Comparison of ENCODE assay signal across 14 cellular contexts in the genomic region with DNA sequence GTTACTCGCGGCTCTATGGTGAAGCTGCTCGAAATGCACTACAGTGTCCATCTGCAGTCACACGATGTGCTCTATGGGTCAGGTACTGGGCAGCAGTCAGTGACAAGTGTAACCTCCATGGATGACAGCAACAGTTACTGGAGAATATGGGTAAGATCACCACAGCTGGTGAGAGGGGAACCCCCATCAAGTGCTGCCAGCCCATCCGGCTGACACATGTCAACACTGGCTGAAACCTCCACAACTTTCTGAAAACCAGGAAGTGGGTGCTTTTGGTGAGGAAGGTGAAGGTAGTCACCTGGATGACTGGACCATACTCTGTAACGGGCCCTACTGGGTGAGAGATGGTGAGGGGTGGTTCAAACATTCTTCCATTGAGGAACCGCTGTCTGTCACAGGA.
DNase-seq lines count a peak whose midpoint lies in the region; ATAC-seq and TF ChIP-seq lines count a peak whose summit lies in the region.
"Had no signal": no experiment of that assay in that cellular context is flagged by ENCODE, and none has a peak within 500 bp of the region (broad histone marks: within the 10 kb centered on the region; RNA-seq: fewer than 3 reads in every experiment).

No MANE protein-coding gene starts in this region.

- peaks cover 42% of the 10 kb centered on the region for H3K4me1 Mint-ChIP-seq in activated T-cell treated with anti-CD3 and anti-CD28 coated beads, Interleukin-2, amount 50 U/mL, for 72 hours (ENCODE audit: low read depth)
- H3K4me1 Mint-ChIP-seq in natural killer cell treated with Interleukin-12 subunit alpha and Interleukin-12 subunit beta and Interleukin-15 and Interleukin-18, amount 100 ng/mL, for 72 hours (ENCODE audit: low read depth in 2 of 2), result peaks cover 25 to 27% of the 10 kb centered on the region in 2 donors

- H3K36me3 Mint-ChIP-seq in activated T-cell treated with anti-CD3 and anti-CD28 coated beads, Interleukin-2, amount 50 U/mL, for 72 hours (ENCODE audit: insufficient read depth in 2 of 2), result peaks cover 4 to 15% of the 10 kb centered on the region in 2 donors
- H3K36me3 Mint-ChIP-seq in natural killer cell treated with Interleukin-12 subunit alpha and Interleukin-12 subunit beta and Interleukin-15 and Interleukin-18, amount 100 ng/mL, for 72 hours, result peaks cover 4% of the 10 kb centered on the region

- no peaks in the 10 kb centered on the region; the same call in 1 of the 2 replicates for H3K9me3 ChIP-seq in OCI-LY3 (ENCODE audit: insufficient read depth, low read length)

- no peaks in the 10 kb centered on the region for H3K36me3 ChIP-seq in OCI-LY3 (replicated peaks; ENCODE audit: low read depth, low read length)

- TF ChIP-seq CTCF in OCI-LY3 (IDR thresholded peaks at IDR 0.05; ENCODE audit: low read depth, low read length), result no peak

- H3K27me3 Mint-ChIP-seq in activated T-cell treated with anti-CD3 and anti-CD28 coated beads, Interleukin-2, amount 50 U/mL, for 72 hours (ENCODE audit: low read depth), result peaks cover 56% of the 10 kb centered on the region
- H3K27me3 Mint-ChIP-seq in natural killer cell treated with Interleukin-12 subunit alpha and Interleukin-12 subunit beta and Interleukin-15 and Interleukin-18, amount 100 ng/mL, for 72 hours, result no peaks in the 10 kb centered on the region

- DNase-seq in activated T-cell treated with anti-CD3 and anti-CD28 coated beads, Interleukin-2, amount 50 U/mL, for 72 hours, result no peak
- DNase-seq in activated T-cell treated with anti-CD3 and anti-CD28 coated beads, Interleukin-2, amount 50 U/mL, for 1 hour, result no peak
- no peak for DNase-seq in natural killer cell treated with Interleukin-12 subunit alpha and Interleukin-12 subunit beta and Interleukin-15 and Interleukin-18, amount 100 ng/mL, for 72 hours (ENCODE audit: low spot score)
- no peak for DNase-seq in NCI-H226
- DNase-seq: NCI-H1105 treated with DMSO at 0.1 percent for 48 hours, NCI-H1694 treated with DMSO at 0.1 percent for 48 hours, NCI-H2107, NCI-H2227 treated with DMSO at 0.1 percent for 48 hours, NCI-H526, SIG-M5 had no signal

- no peak overlapping the region for H2AFZ ChIP-seq in OCI-LY3 (ENCODE audit: low read depth, low read length)

- H3K27ac Mint-ChIP-seq in activated T-cell treated with anti-CD3 and anti-CD28 coated beads, Interleukin-2, amount 50 U/mL, for 72 hours, result no peak overlapping the region
- H3K27ac Mint-ChIP-seq in natural killer cell treated with Interleukin-12 subunit alpha and Interleukin-12 subunit beta and Interleukin-15 and Interleukin-18, amount 100 ng/mL, for 72 hours, result peak overlapping the region in 1 of 2 donors; percentile 68

- peaks cover 4 to 5% of the 10 kb centered on the region in 2 donors for H3K9me3 Mint-ChIP-seq in activated T-cell treated with anti-CD3 and anti-CD28 coated beads, Interleukin-2, amount 50 U/mL, for 72 hours
- H3K9me3 Mint-ChIP-seq in natural killer cell treated with Interleukin-12 subunit alpha and Interleukin-12 subunit beta and Interleukin-15 and Interleukin-18, amount 100 ng/mL, for 72 hours, result no peaks in the 10 kb centered on the region

- peak overlapping the region; percentile 19 for H3K4me2 ChIP-seq in OCI-LY3 (ENCODE audit: low read length)

- no peak overlapping the region for H3K9ac ChIP-seq in OCI-LY3 (ENCODE audit: low read length)

- H3K4me1 ChIP-seq in OCI-LY3 (ENCODE audit: low read length), result peaks cover 49% of the 10 kb centered on the region

- H3K79me2 ChIP-seq in OCI-LY3 (ENCODE audit: low read length), result no peaks in the 10 kb centered on the region

- ATAC-seq in activated T-cell treated with anti-CD3 and anti-CD28 coated beads, Interleukin-2, amount 50 U/mL, for 72 hours (replicated peaks in 1 of 2), result peak; percentile 68 to 72
- ATAC-seq in natural killer cell treated with Interleukin-12 subunit alpha and Interleukin-12 subunit beta and Interleukin-15 and Interleukin-18, amount 100 ng/mL, for 72 hours, result peak; percentile 48 to 52
- ATAC-seq in HG03039 (IDR thresholded peaks at IDR 0.05; ENCODE audit: unreplicated experiment) (no peak), HG02885 (IDR thresholded peaks at IDR 0.05; ENCODE audit: poor library complexity, unreplicated experiment) (no peak)

- no peak overlapping the region; the same call in 1 of the 2 replicates for H3K4me3 ChIP-seq in OCI-LY3 (ENCODE audit: low read length)

- no peak overlapping the region for H3K27ac ChIP-seq in OCI-LY3 (ENCODE audit: low read length)
- H3K27ac ChIP-seq: C4-2B had no signal

- no peak overlapping the region for H3K4me3 Mint-ChIP-seq in activated T-cell treated with anti-CD3 and anti-CD28 coated beads, Interleukin-2, amount 50 U/mL, for 72 hours
- peak overlapping the region; percentile 5 for H3K4me3 Mint-ChIP-seq in natural killer cell treated with Interleukin-12 subunit alpha and Interleukin-12 subunit beta and Interleukin-15 and Interleukin-18, amount 100 ng/mL, for 72 hours

- no peaks in the 10 kb centered on the region for H4K20me1 ChIP-seq in OCI-LY3 (ENCODE audit: insufficient read depth, low read length)

- H3K27me3 ChIP-seq in OCI-LY3 (ENCODE audit: low read depth, low read length), result peaks cover 47% of the 10 kb centered on the region

Comparison
In these comparisons a context has a peak if more than half of its experiments do, and no peak if none do; other contexts are left out.
1. ATAC-seq: peak in activated T-cell treated with anti-CD3 and anti-CD28 coated beads, Interleukin-2, amount 50 U/mL, for 72 hours (2 of 2) and natural killer cell treated with Interleukin-12 subunit alpha and Interleukin-12 subunit beta and Interleukin-15 and Interleukin-18, amount 100 ng/mL, for 72 hours (2 of 2); none in HG03039 (single experiment) and HG02885 (single experiment).